ENCODE assay signal across 23 cellular contexts in genomic region chr9:109455391-109455790, GRCh38.
"Had no signal": no experiment of that assay in that cellular context is flagged by ENCODE, and none has a peak within 500 bp of the region (broad histone marks: within the 10 kb centered on the region; RNA-seq: fewer than 3 reads in every experiment).

No MANE protein-coding gene starts in this region.

- H3K27ac Mint-ChIP-seq: activated CD8-positive, alpha-beta T cell treated with anti-CD3 and anti-CD28 coated beads for 36 hours; activated naive CD8-positive, alpha-beta T cell treated with anti-CD3 and anti-CD28 coated beads for 36 hours; activated T-helper 17 cell treated with anti-CD3 and anti-CD28 coated beads, Interleukin-2, amount 50 U/mL, for 72 hours; mesothelial cell of epicardium; nephron had no signal

- H3K36me3 Mint-ChIP-seq: activated naive CD8-positive, alpha-beta T cell treated with anti-CD3 and anti-CD28 coated beads for 36 hours had no signal

- H3K27me3 ChIP-seq: cardiac muscle cell, hepatocyte had no signal

- ATAC-seq: activated CD8-positive, alpha-beta T cell treated with anti-CD3 and anti-CD28 coated beads for 36 hours; activated T-helper 17 cell treated with anti-CD3 and anti-CD28 coated beads, Interleukin-2, amount 50 U/mL, for 72 hours had no signal

- H3K4me3 Mint-ChIP-seq: activated CD8-positive, alpha-beta T cell treated with anti-CD3 and anti-CD28 coated beads for 36 hours; activated naive CD8-positive, alpha-beta T cell treated with anti-CD3 and anti-CD28 coated beads for 36 hours; activated T-helper 17 cell treated with anti-CD3 and anti-CD28 coated beads, Interleukin-2, amount 50 U/mL, for 72 hours; mesothelial cell of epicardium; nephron had no signal

- H3K4me1 Mint-ChIP-seq: activated naive CD8-positive, alpha-beta T cell treated with anti-CD3 and anti-CD28 coated beads for 36 hours; activated T-helper 17 cell treated with anti-CD3 and anti-CD28 coated beads, Interleukin-2, amount 50 U/mL, for 72 hours; nephron had no signal

- H3K4me2 ChIP-seq: hepatocyte had no signal

- H3K9me3 Mint-ChIP-seq: activated CD8-positive, alpha-beta T cell treated with anti-CD3 and anti-CD28 coated beads for 36 hours; activated naive CD8-positive, alpha-beta T cell treated with anti-CD3 and anti-CD28 coated beads for 36 hours; activated T-helper 17 cell treated with anti-CD3 and anti-CD28 coated beads, Interleukin-2, amount 50 U/mL, for 72 hours; mesothelial cell of epicardium; nephron had no signal

- H3K27ac ChIP-seq: cardiac muscle cell, hepatocyte had no signal

- H3K36me3 ChIP-seq: cardiac muscle cell had no signal

- H3K79me2 ChIP-seq: hepatocyte had no signal

- FAIRE-seq: keratinocyte, TTC549, urothelium cell line had no signal

- DNase-seq: activated CD4-positive, alpha-beta T cell treated with anti-CD3 and anti-CD28 coated beads for 48 hours; activated CD4-positive, CD25-positive, alpha-beta regulatory T cell; activated naive CD4-positive, alpha-beta T cell; activated naive CD8-positive, alpha-beta T cell treated with anti-CD3 and anti-CD28 coated beads for 36 hours; activated T-cell treated with anti-CD3 and anti-CD28 coated beads, Interleukin-2, amount 50 U/mL, for 1 hour; amniotic stem cell; foreskin fibroblast; nucleus accumbens; retina; stimulated activated CD4-positive, alpha-beta T cell treated with anti-CD3 and anti-CD28 coated beads, Interleukin-12 subunit alpha, Interleukin-12 subunit beta, amount 100 ng/mL, for 4 hours; stimulated activated CD4-positive, alpha-beta T cell treated with anti-CD3 and anti-CD28 coated beads, Interleukin-1b, Interleukin-23, amount 100 ng/mL, for 48 hours; stimulated activated CD8-positive, alpha-beta memory T cell treated with anti-CD3 and anti-CD28 coated beads, Interleukin-4, amount 100 ng/mL, for 48 hours; stimulated activated naive CD4-positive, alpha-beta T cell had no signal

- H2AFZ ChIP-seq: hepatocyte had no signal

- H3K4me3 ChIP-seq: cardiac muscle cell, hepatocyte, lung had no signal
